8 cellular contexts compared by ENCODE assay signal in genomic region chr12:96015672-96016071, GRCh38. TPM values are rescaled to one million over a fixed set of nuclear protein-coding genes. Genes with fewer than 3 reads are reported as not detected.
DNase-seq lines count a peak whose midpoint lies in the region; ATAC-seq, FAIRE-seq and TF ChIP-seq lines count a peak whose summit lies in the region.

No MANE protein-coding gene starts in this region.

- no peaks in the 10 kb centered on the region for H3K9me3 ChIP-seq in pancreas

- FAIRE-seq in pancreas (lab: Jason Lieb, UNC) = no peak

- intact Hi-C loops in pancreas (cut with DNase I) = no loop called here

- DNase-seq in NCI-H1694 treated with DMSO at 0.1 percent for 48 hours (lab: John Stamatoyannopoulos, UW) = peak; percentile 1
- DNase-seq in NCI-H1694 (lab: John Stamatoyannopoulos, UW) = no peak
- DNase-seq in NCI-H2227 (lab: John Stamatoyannopoulos, UW; ENCODE audit: unreplicated experiment) = peak; percentile 11
- DNase-seq in pancreas = peak in 1 of 6 donors; percentile 18

- peak in 1 of 4 donors; percentile 18 for TF ChIP-seq CTCF in pancreas (IDR thresholded peaks at IDR 0.05)

- WGBS in pancreas, 2 donors = 74 to 79% methylated on average over 5 of the region's 5 CpGs

- no peak overlapping the region for H3K27ac ChIP-seq in pancreas

- ATAC-seq in esophagus mucosa = peak; percentile 48
- ATAC-seq in pancreas = peak in 3 of 4 donors; percentile 49 to 72 (median 66)
- no peak for ATAC-seq in HG02938 (IDR thresholded peaks at IDR 0.05; ENCODE audit: unreplicated experiment)
- ATAC-seq in HG02678 (IDR thresholded peaks at IDR 0.05; ENCODE audit: unreplicated experiment) = no peak
- ATAC-seq in GM21619 (IDR thresholded peaks at IDR 0.05; ENCODE audit: unreplicated experiment) = no peak

- no peak overlapping the region for H3K4me3 ChIP-seq in pancreas

- peaks cover 0 to 54% (median 10%) of the 10 kb centered on the region in 3 donors for H3K36me3 ChIP-seq in pancreas

- no peaks in the 10 kb centered on the region for H3K27me3 ChIP-seq in pancreas

- no peaks in the 10 kb centered on the region for H3K4me1 ChIP-seq in pancreas

RNA-seq across cellular contexts. Expression of gene HAL, which starts 19.5 kb away (rescaled TPM):
- total RNA-seq in esophagus mucosa = 0.28 TPM
- under 1 TPM in 5 of 6 donors, not detected in 1; 0.08 to 0.70 (median 0.58) TPM for total RNA-seq in pancreas
- polyA plus RNA-seq in pancreas = 1 to 10 TPM in 1 of 2 donors, under 1 TPM in 1; 0.38 to 1.2 TPM

RNA-seq across cellular contexts. Expression of gene LTA4H, which starts 19.7 kb away (rescaled TPM):
- total RNA-seq in esophagus mucosa (137 TPM), pancreas (10 to 100 TPM; 24.7 to 57.1 (median 36.3) TPM)
- polyA plus RNA-seq in pancreas = 10 to 100 TPM; 20.0 to 26.9 TPM

Comparison
In these comparisons a context has a peak if more than half of its experiments do, and no peak if none do; other contexts are left out.
1. ATAC-seq: peak in esophagus mucosa (single experiment) and pancreas (3 of 4); none in HG02938 (single experiment), HG02678 (single experiment) and GM21619 (single experiment).